ENCODE assay signal across 17 cellular contexts in genomic region chr17:8788998-8789397, GRCh38. TPM values are rescaled to one million over a fixed set of nuclear protein-coding genes. Genes with fewer than 3 reads are reported as not detected.
DNase-seq lines count a peak whose midpoint lies in the region; ATAC-seq and TF ChIP-seq lines count a peak whose summit lies in the region.
"Had no signal": no experiment of that assay in that cellular context is flagged by ENCODE, and none has a peak within 500 bp of the region (broad histone marks: within the 10 kb centered on the region; RNA-seq: fewer than 3 reads in every experiment).

No MANE protein-coding gene starts in this region.

- H3K36me3 ChIP-seq in mucosa of descending colon (ENCODE audit: low read depth) (no peaks in the 10 kb centered on the region), HAP-1 (replicated peaks) (no peaks in the 10 kb centered on the region)

- TF ChIP-seq CTCF in WTC11 (IDR thresholded peaks at IDR 0.05) (no peak), mucosa of descending colon (IDR thresholded peaks at IDR 0.05) (no peak)

- peak; percentile 29 for DNase-seq in HuH-7.5 (ENCODE audit: low spot score)
- no peak for DNase-seq in WTC11 (ENCODE audit: low spot score)
- peak; percentile 9 for DNase-seq in iris pigment epithelial cell (ENCODE audit: low read depth)
- no peak for DNase-seq in mucosa of descending colon
- no peak for DNase-seq in NCI-H1930 (lab: John Stamatoyannopoulos, UW)
- no peak for DNase-seq in COLO668 (lab: John Stamatoyannopoulos, UW; ENCODE audit: unreplicated experiment)
- DNase-seq in putamen (ENCODE audit: low spot score): no peak
- no peak for DNase-seq in HAP-1 (ENCODE audit: low spot score in 2 of 2)
- DNase-seq: ACHN; Calu3; CD4-positive, CD25-positive, alpha-beta regulatory T cell; DMS 273 treated with DMSO at 0.1 percent for 48 hours had no signal

- ATAC-seq in WTC11 (no peak), mucosa of descending colon (peak; percentile 9)
- ATAC-seq: GM12878 had no signal

- in situ Hi-C loops in HAP-1 (cut with MboI; ENCODE audit: low sequenced_read_pairs): no loop called here

- H3K27me3 Mint-ChIP-seq in WTC11 (ENCODE audit: low read depth): no peaks in the 10 kb centered on the region; the same call in 1 of the 2 replicates

- H3K9me3 ChIP-seq in mucosa of descending colon (peaks cover 5% of the 10 kb centered on the region), HAP-1 (peaks cover 3% of the 10 kb centered on the region; the same call in 1 of the 2 replicates)

- peaks cover 14% of the 10 kb centered on the region for H3K9me3 Mint-ChIP-seq in WTC11

- no peak overlapping the region for H3K4me3 Mint-ChIP-seq in WTC11
- H3K4me3 Mint-ChIP-seq: CD4-positive, CD25-positive, alpha-beta regulatory T cell had no signal

- no peak overlapping the region for H3K27ac Mint-ChIP-seq in WTC11
- H3K27ac Mint-ChIP-seq: CD4-positive, CD25-positive, alpha-beta regulatory T cell had no signal

- peaks cover 13% of the 10 kb centered on the region for H3K36me3 Mint-ChIP-seq in WTC11
- H3K36me3 Mint-ChIP-seq: CD4-positive, CD25-positive, alpha-beta regulatory T cell had no signal

- no peak overlapping the region for H3K4me3 ChIP-seq in mucosa of descending colon
- H3K4me3 ChIP-seq in HAP-1: no peak overlapping the region
- H3K4me3 ChIP-seq: BLaER1 treated with 17β-estradiol and CSF1 and Interleukin-3, amounts not matched to agents 10 nM and 100 nM; GM12878 had no signal

- intact Hi-C loops in mucosa of descending colon (cut with DNase I, micrococcal nuclease): no loop called here

- H3K4me1 ChIP-seq in mucosa of descending colon (ENCODE audit: low read depth): no peaks in the 10 kb centered on the region
- H3K4me1 ChIP-seq in HAP-1: no peaks in the 10 kb centered on the region

- no peaks in the 10 kb centered on the region for H3K27me3 ChIP-seq in HAP-1 (ENCODE audit: low read depth)

- H3K4me1 Mint-ChIP-seq in WTC11: peaks cover 9% of the 10 kb centered on the region
- H3K4me1 Mint-ChIP-seq: CD4-positive, CD25-positive, alpha-beta regulatory T cell had no signal

- CTCF ChIA-PET in WTC11 (lab: Charles Lee): interaction anchor here (1.4 kb wide), 1 partner anchor 106 kb away, joined by 5 read pairs; no protein-coding TSS in a partner anchor

- POLR2A ChIA-PET in WTC11 (lab: Charles Lee): no interaction called here

TF ChIP-seq in WTC11, 78 proteins besides CTCF, POLR2A, EP300 and RAD21:
- TF ChIP-seq GABPB1 (CRISPR knock-in tag; IDR thresholded peaks at IDR 0.05): peak; percentile 61; the same call in 1 of the 2 replicates
- TF ChIP-seq CBFB (CRISPR knock-in tag; IDR thresholded peaks at IDR 0.05; ENCODE audit: low read depth): no peak
- no peak for TF ChIP-seq ZNF425 (CRISPR knock-in tag; conservative IDR thresholded peaks at IDR 0.05)
- no peak for TF ChIP-seq ATF2 (CRISPR knock-in tag; IDR thresholded peaks at IDR 0.05; ENCODE audit: borderline replicate concordance, low read depth)
- TF ChIP-seq ZBTB21 (CRISPR knock-in tag; IDR thresholded peaks at IDR 0.05; ENCODE audit: borderline replicate concordance): no peak
- no peak for TF ChIP-seq JAZF1 (CRISPR knock-in tag; IDR thresholded peaks at IDR 0.05)

RNA-seq across cellular contexts. Expression of gene MFSD6L, which starts 10.2 kb away (rescaled TPM):
- total RNA-seq in WTC11 (2021): 4.0 to 5.2 TPM (median 4.5 TPM) in 3 replicates
- total RNA-seq in mucosa of descending colon: 1 to 10 TPM; 2.0 to 6.1 (median 5.6) TPM
- total RNA-seq: A172; CD4-positive, CD25-positive, alpha-beta regulatory T cell; Daoy; HT1080 had no signal

RNA-seq across cellular contexts. Expression of gene SPDYE4, which starts 30.7 kb away (rescaled TPM):
- total RNA-seq in WTC11 (2021) (not detected in 3 replicates), mucosa of descending colon (not detected)
- total RNA-seq: A172; Calu3; CD4-positive, CD25-positive, alpha-beta regulatory T cell; Daoy; GM12878; HT1080 had no signal

RNA-seq across cellular contexts. Expression of gene CCDC42, which starts 44.4 kb away (rescaled TPM):
- total RNA-seq in WTC11 (2021) (not detected in 3 replicates), mucosa of descending colon (not detected)
- total RNA-seq: A172; Calu3; CD4-positive, CD25-positive, alpha-beta regulatory T cell; Daoy; HT1080 had no signal

Comparison
In these comparisons a context has a peak if more than half of its experiments do, and no peak if none do; other contexts are left out.
1. DNase-seq: peak in HuH-7.5 (single experiment) and iris pigment epithelial cell (single experiment); none in WTC11 (single experiment), mucosa of descending colon (0 of 3), NCI-H1930 (0 of 2), COLO668 (single experiment), putamen (single experiment) and HAP-1 (0 of 2).